In the genomic region with DNA sequence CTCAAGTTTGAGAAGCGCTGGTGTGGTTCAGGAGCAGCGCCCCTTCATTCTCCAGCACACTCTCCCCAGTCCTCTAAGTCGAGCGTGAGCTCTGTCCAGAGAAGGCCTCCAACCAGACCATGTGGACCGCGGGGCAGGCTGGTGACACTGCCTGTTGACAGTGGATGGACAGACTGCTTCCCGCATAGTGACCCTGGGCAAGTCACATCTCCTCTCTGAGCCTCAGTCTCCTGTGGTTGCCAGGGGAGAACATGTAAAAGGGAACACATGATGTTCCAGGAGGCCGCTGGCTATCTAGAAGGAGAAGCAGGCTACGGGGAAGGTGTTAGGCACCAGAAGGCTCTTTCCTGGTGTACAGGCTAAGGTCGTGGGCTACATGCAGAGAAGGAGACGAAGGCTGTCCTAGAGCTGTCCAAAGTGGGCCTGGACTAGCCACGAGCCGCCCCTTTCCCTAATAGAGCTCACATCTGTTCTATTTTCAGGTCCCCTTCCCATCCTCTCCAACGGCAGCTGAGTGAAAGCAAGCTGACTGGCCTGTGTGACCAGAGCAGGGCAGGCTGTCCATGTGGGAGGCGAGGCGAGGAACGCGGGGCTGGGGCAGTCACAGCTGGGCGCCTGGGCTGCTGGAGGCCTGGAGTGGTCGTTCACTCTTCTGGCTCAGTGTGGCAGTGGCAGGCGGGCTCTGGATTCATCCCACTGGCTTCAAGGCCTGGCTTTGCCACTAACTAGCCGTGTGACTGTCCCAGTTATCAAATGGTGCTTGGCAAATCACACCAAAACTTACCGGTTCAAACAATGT, we compare ENCODE assay signal across 10 cellular contexts. TPM values are rescaled to one million over a fixed set of nuclear protein-coding genes. Genes with fewer than 3 reads are reported as not detected.
DNase-seq lines count a peak whose midpoint lies in the region; FAIRE-seq and TF ChIP-seq lines count a peak whose summit lies in the region.
"Had no signal": no experiment of that assay in that cellular context is flagged by ENCODE, and none has a peak within 500 bp of the region (broad histone marks: within the 10 kb centered on the region; RNA-seq: fewer than 3 reads in every experiment).

No MANE protein-coding gene starts in this region.

- H3K4me1 Mint-ChIP-seq in activated naive CD4-positive, alpha-beta T cell treated with anti-CD3 and anti-CD28 coated beads for 36 hours (ENCODE audit: low read depth) = peaks cover 77% of the 10 kb centered on the region
- H3K4me1 Mint-ChIP-seq in astrocyte (ENCODE audit: low read depth, unreplicated experiment) = peaks cover 22% of the 10 kb centered on the region

- H3K9me3 Mint-ChIP-seq in activated naive CD4-positive, alpha-beta T cell treated with anti-CD3 and anti-CD28 coated beads for 36 hours = no peaks in the 10 kb centered on the region
- peaks cover 5% of the 10 kb centered on the region for H3K9me3 Mint-ChIP-seq in astrocyte (ENCODE audit: unreplicated experiment)
- H3K9me3 Mint-ChIP-seq: nephron progenitor cell had no signal

- H3K4me2 ChIP-seq in astrocyte (ENCODE audit: low read length) = peak overlapping the region; percentile 72

- peak overlapping the region; percentile 82 for H3K27ac ChIP-seq in astrocyte (ENCODE audit: low read depth, low read length)
- H3K27ac ChIP-seq in mesodermal cell (ENCODE audit: low read depth, low read length, severe bottlenecking) = peak overlapping the region; percentile 93
- peak overlapping the region in 2 of 3 donors; percentile 4 to 28 for H3K27ac ChIP-seq in thyroid gland

- CTCF ChIA-PET in activated naive CD4-positive, alpha-beta T cell treated with anti-CD3 and anti-CD28 coated beads for 36 hours (lab: Charles Lee) = interaction anchor here (0.6 to 1.4 kb wide), 3 partner anchors 11 to 39 kb away, joined by 3 to 4 read pairs (median 3); a partner anchor contains a TSS

- DNase-seq in activated naive CD4-positive, alpha-beta T cell treated with anti-CD3 and anti-CD28 coated beads for 36 hours = peak; percentile 5
- no peak for DNase-seq in activated naive CD4-positive, alpha-beta T cell treated with Interleukin-2 at 50 U/mL for 16 hours
- DNase-seq in astrocyte (ENCODE audit: low read depth) = no peak
- peak in 1 of 2 donors; percentile 71 for DNase-seq in thyroid gland
- DNase-seq in H4 (ENCODE audit: low spot score) = no peak
- DNase-seq in DMS153 (lab: John Stamatoyannopoulos, UW) = no peak
- no peak for DNase-seq in activated gamma-delta T cell treated with Interleukin-2 at 50 U/mL for 16 hours
- DNase-seq: NCI-H2029 treated with DMSO at 0.1 percent for 48 hours, nephron progenitor cell had no signal

- intact Hi-C loops in activated naive CD4-positive, alpha-beta T cell treated with anti-CD3 and anti-CD28 coated beads for 36 hours (cut with micrococcal nuclease) = no loop called here
- intact Hi-C loops in thyroid gland (cut with DNase I) = no loop called here

- H3K27me3 Mint-ChIP-seq in activated naive CD4-positive, alpha-beta T cell treated with anti-CD3 and anti-CD28 coated beads for 36 hours (ENCODE audit: low read depth) = no peaks in the 10 kb centered on the region
- H3K27me3 Mint-ChIP-seq in astrocyte (ENCODE audit: low read depth, unreplicated experiment) = peaks cover 7% of the 10 kb centered on the region

- peaks cover 7% of the 10 kb centered on the region for H4K20me1 ChIP-seq in astrocyte (ENCODE audit: insufficient read depth, low read length)

- H3K4me1 ChIP-seq in astrocyte (ENCODE audit: insufficient read depth, low read length) (peaks cover 22% of the 10 kb centered on the region), mesodermal cell (ENCODE audit: control insufficient read depth, insufficient read depth, low read length, poor library complexity, severe bottlenecking) (peaks cover 35% of the 10 kb centered on the region), thyroid gland (peaks cover 17 to 31% of the 10 kb centered on the region in 2 donors)

- no peak overlapping the region for H2AFZ ChIP-seq in astrocyte (ENCODE audit: low read depth, low read length)

- H3K4me3 Mint-ChIP-seq in activated naive CD4-positive, alpha-beta T cell treated with anti-CD3 and anti-CD28 coated beads for 36 hours = peak overlapping the region; percentile 48
- H3K4me3 Mint-ChIP-seq in astrocyte (ENCODE audit: unreplicated experiment) = no peak overlapping the region
- H3K4me3 Mint-ChIP-seq: nephron progenitor cell had no signal

- H3K36me3 ChIP-seq in astrocyte (ENCODE audit: insufficient read depth, low read length) (no peaks in the 10 kb centered on the region), mesodermal cell (ENCODE audit: control insufficient read depth, insufficient read depth, low read length) (no peaks in the 10 kb centered on the region), thyroid gland (no peaks in the 10 kb centered on the region)

- H3K36me3 Mint-ChIP-seq in activated naive CD4-positive, alpha-beta T cell treated with anti-CD3 and anti-CD28 coated beads for 36 hours (ENCODE audit: low read depth) = peaks cover 2% of the 10 kb centered on the region
- peaks cover 7% of the 10 kb centered on the region for H3K36me3 Mint-ChIP-seq in astrocyte (ENCODE audit: low read depth, unreplicated experiment)

- no peaks in the 10 kb centered on the region for H3K79me2 ChIP-seq in astrocyte (ENCODE audit: insufficient read depth, low read length)

- peak overlapping the region; percentile 94 for H3K27ac Mint-ChIP-seq in activated naive CD4-positive, alpha-beta T cell treated with anti-CD3 and anti-CD28 coated beads for 36 hours
- peak overlapping the region; percentile 75 for H3K27ac Mint-ChIP-seq in astrocyte (ENCODE audit: unreplicated experiment)
- H3K27ac Mint-ChIP-seq: nephron progenitor cell had no signal

- H3K9ac ChIP-seq in astrocyte (ENCODE audit: low read length) = peak overlapping the region; percentile 66

- WGBS in mesodermal cell (ENCODE audit: insufficient coverage in 2 of 2), 2 experiments = 84 to 85% methylated on average over 18 to 20 of the region's 23 CpGs
- WGBS in thyroid gland, 2 donors = 78 to 80% methylated on average over 16 to 23 of the region's 23 CpGs

- H3K9me3 ChIP-seq in astrocyte (ENCODE audit: insufficient read depth, low read depth, low read length) (no peaks in the 10 kb centered on the region), mesodermal cell (ENCODE audit: control insufficient read depth, low read length) (no peaks in the 10 kb centered on the region), thyroid gland (no peaks in the 10 kb centered on the region)

- TF ChIP-seq POLR2A in thyroid gland (IDR thresholded peaks at IDR 0.05) = no peak

- no peak for FAIRE-seq in astrocyte (lab: Jason Lieb, UNC)

- H3K27me3 ChIP-seq in astrocyte (ENCODE audit: insufficient read depth, low read length) (no peaks in the 10 kb centered on the region), thyroid gland (no peaks in the 10 kb centered on the region)

- TF ChIP-seq CTCF in astrocyte (IDR thresholded peaks at IDR 0.05; ENCODE audit: insufficient read depth, low read depth, low read length) = no peak
- no peak for TF ChIP-seq CTCF in thyroid gland (IDR thresholded peaks at IDR 0.05)

- H3K4me3 ChIP-seq in astrocyte (ENCODE audit: insufficient read depth, low read depth, low read length) (no peak overlapping the region), mesodermal cell (ENCODE audit: extremely low read depth, insufficient read depth, low read length, poor library complexity, severe bottlenecking) (no peak overlapping the region), thyroid gland (replicated peaks in 1 of 3) (no peak overlapping the region)

RNA-seq across cellular contexts. Expression of a gene that starts 11.1 kb away (rescaled TPM):
- total RNA-seq in activated naive CD4-positive, alpha-beta T cell treated with anti-CD3 and anti-CD28 coated beads for 36 hours = 10 to 100 TPM; 51.2 to 56.5 TPM
- total RNA-seq in astrocyte (15.9 and 18.6 TPM in 2 replicates), thyroid gland (10 to 100 TPM; 14.3 to 47.8 (median 35.1) TPM)
- polyA plus RNA-seq in mesodermal cell (2013, experiment 1 of 2) = 1.5 TPM
- 1.6 TPM for polyA plus RNA-seq in mesodermal cell (2013, experiment 2 of 2)
- total RNA-seq in H4 (2014; rRNA removed; shearing (Covaris generic)) = 14.7 and 20.9 TPM in 2 replicates

RNA-seq across cellular contexts. Expression of a gene that starts 28.8 kb away (rescaled TPM):
- 10 to 100 TPM; 85.2 to 87.2 TPM for total RNA-seq in activated naive CD4-positive, alpha-beta T cell treated with anti-CD3 and anti-CD28 coated beads for 36 hours
- 75.9 and 90.6 TPM in 2 replicates for total RNA-seq in astrocyte
- 54.5 TPM for polyA plus RNA-seq in mesodermal cell (2013, experiment 1 of 2)
- 47.7 TPM for polyA plus RNA-seq in mesodermal cell (2013, experiment 2 of 2)
- 10 to 100 TPM; 21.6 to 32.8 (median 27.3) TPM for total RNA-seq in thyroid gland
- 23.9 and 28.7 TPM in 2 replicates for total RNA-seq in H4 (2014; rRNA removed; shearing (Covaris generic))

Comparison
In these comparisons a context has a peak if more than half of its experiments do, and no peak if none do; other contexts are left out.
1. H3K27ac ChIP-seq: peak in every context shown above with its lines; median percentile 93 in mesodermal cell; 82 in astrocyte; 16 in thyroid gland.